16 cellular contexts compared by ENCODE assay signal in the genomic region with DNA sequence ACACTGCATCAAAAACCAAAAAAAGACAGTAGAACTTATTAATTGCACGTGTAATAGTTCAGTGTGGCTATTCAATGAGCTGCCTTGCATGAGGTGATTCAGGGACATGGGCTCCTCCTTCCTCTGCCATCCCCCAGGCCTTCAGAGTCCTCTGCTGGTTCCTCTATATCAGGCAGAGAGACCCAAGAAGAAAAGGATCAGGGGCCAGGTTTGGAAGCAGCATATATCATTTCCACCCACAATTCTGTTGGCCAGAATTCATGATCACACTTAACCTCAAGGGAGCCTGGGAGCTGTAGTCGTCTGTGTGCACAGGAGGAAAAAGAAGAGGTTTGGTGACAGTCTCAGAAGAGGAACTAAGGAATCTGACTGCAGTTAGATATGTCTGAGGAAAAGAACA.
DNase-seq lines count a peak whose midpoint lies in the region; ATAC-seq, FAIRE-seq and TF ChIP-seq lines count a peak whose summit lies in the region.
"Had no signal": no experiment of that assay in that cellular context is flagged by ENCODE, and none has a peak within 500 bp of the region (broad histone marks: within the 10 kb centered on the region; RNA-seq: fewer than 3 reads in every experiment).

No MANE protein-coding gene starts in this region.

- H3K4me3 Mint-ChIP-seq in activated naive CD8-positive, alpha-beta T cell treated with anti-CD3 and anti-CD28 coated beads, Interleukin-2, amount 50 U/mL, for 24 hours, result no peak overlapping the region
- H3K4me3 Mint-ChIP-seq in activated naive CD8-positive, alpha-beta T cell treated with anti-CD3 and anti-CD28 coated beads for 36 hours, result no peak overlapping the region
- H3K4me3 Mint-ChIP-seq: central memory CD8-positive, alpha-beta T cell had no signal

- no peak for TF ChIP-seq CTCF in epithelial cell of esophagus (IDR thresholded peaks at IDR 0.05; ENCODE audit: insufficient read depth, low read depth, low read length, missing control alignments)

- H3K27ac Mint-ChIP-seq in activated naive CD8-positive, alpha-beta T cell treated with anti-CD3 and anti-CD28 coated beads, Interleukin-2, amount 50 U/mL, for 24 hours, result no peak overlapping the region
- H3K27ac Mint-ChIP-seq in activated naive CD8-positive, alpha-beta T cell treated with anti-CD3 and anti-CD28 coated beads for 36 hours, result no peak overlapping the region

- no peak for DNase-seq in activated naive CD8-positive, alpha-beta T cell treated with anti-CD3 and anti-CD28 coated beads, Interleukin-2, amount 50 U/mL, for 24 hours
- no peak for DNase-seq in activated naive CD8-positive, alpha-beta T cell treated with anti-CD3 and anti-CD28 coated beads for 36 hours
- DNase-seq in RCC 7860 (ENCODE audit: low spot score), result no peak
- peak; percentile 10 for DNase-seq in epithelial cell of esophagus (ENCODE audit: low read depth)
- DNase-seq in stimulated activated CD8-positive, alpha-beta memory T cell treated with anti-CD3 and anti-CD28 coated beads, Interleukin-4, amount 100 ng/mL, for 48 hours, result no peak
- no peak for DNase-seq in hepatic stellate cell (ENCODE audit: low spot score)
- DNase-seq in T1000 (lab: John Stamatoyannopoulos, UW), result no peak
- DNase-seq: activated CD4-positive, CD25-positive, alpha-beta regulatory T cell; activated CD8-positive, alpha-beta memory T cell treated with anti-CD3 and anti-CD28 coated beads, Interleukin-2, amount 50 U/mL, for 4 hours; NCI-H1436 treated with DMSO at 0.1 percent for 48 hours; NCI-H510A treated with DMSO at 0.1 percent for 48 hours; posterior cingulate gyrus had no signal

- H3K9me3 Mint-ChIP-seq in activated naive CD8-positive, alpha-beta T cell treated with anti-CD3 and anti-CD28 coated beads, Interleukin-2, amount 50 U/mL, for 24 hours, result no peaks in the 10 kb centered on the region
- no peaks in the 10 kb centered on the region for H3K9me3 Mint-ChIP-seq in activated naive CD8-positive, alpha-beta T cell treated with anti-CD3 and anti-CD28 coated beads for 36 hours
- H3K9me3 Mint-ChIP-seq: central memory CD8-positive, alpha-beta T cell had no signal

- no peaks in the 10 kb centered on the region for H3K36me3 Mint-ChIP-seq in activated naive CD8-positive, alpha-beta T cell treated with anti-CD3 and anti-CD28 coated beads, Interleukin-2, amount 50 U/mL, for 24 hours (ENCODE audit: low read depth)
- H3K36me3 Mint-ChIP-seq in activated naive CD8-positive, alpha-beta T cell treated with anti-CD3 and anti-CD28 coated beads for 36 hours, result no peaks in the 10 kb centered on the region

- ATAC-seq in activated naive CD8-positive, alpha-beta T cell treated with anti-CD3 and anti-CD28 coated beads, Interleukin-2, amount 50 U/mL, for 24 hours, result peak; percentile 15
- ATAC-seq in HG03039 (IDR thresholded peaks at IDR 0.05; ENCODE audit: unreplicated experiment), result no peak

- FAIRE-seq in RCC 7860 (lab: Jason Lieb, UNC), result peak; percentile 23
- FAIRE-seq: D721Med had no signal

- H3K27me3 Mint-ChIP-seq in activated naive CD8-positive, alpha-beta T cell treated with anti-CD3 and anti-CD28 coated beads, Interleukin-2, amount 50 U/mL, for 24 hours, result peaks cover 2% of the 10 kb centered on the region
- H3K27me3 Mint-ChIP-seq in activated naive CD8-positive, alpha-beta T cell treated with anti-CD3 and anti-CD28 coated beads for 36 hours, result peaks cover 3% of the 10 kb centered on the region
- H3K27me3 Mint-ChIP-seq: central memory CD8-positive, alpha-beta T cell had no signal

- H3K4me3 ChIP-seq in epithelial cell of esophagus (ENCODE audit: low read length), result no peak overlapping the region
- H3K4me3 ChIP-seq: SJSA1 had no signal

- H3K4me1 Mint-ChIP-seq in activated naive CD8-positive, alpha-beta T cell treated with anti-CD3 and anti-CD28 coated beads, Interleukin-2, amount 50 U/mL, for 24 hours, result peaks cover 42% of the 10 kb centered on the region
- peaks cover 33% of the 10 kb centered on the region for H3K4me1 Mint-ChIP-seq in activated naive CD8-positive, alpha-beta T cell treated with anti-CD3 and anti-CD28 coated beads for 36 hours
- H3K4me1 Mint-ChIP-seq: central memory CD8-positive, alpha-beta T cell had no signal
